ENCODE assay signal across 8 cellular contexts in genomic region chr9:21381752-21382339, GRCh38. TPM values are rescaled to one million over a fixed set of nuclear protein-coding genes. Genes with fewer than 3 reads are reported as not detected.
DNase-seq lines count a peak whose midpoint lies in the region; ATAC-seq lines count a peak whose summit lies in the region.

No MANE protein-coding gene starts in this region.

- POLR2A ChIA-PET in activated CD4-positive, alpha-beta T cell treated with anti-CD3 and anti-CD28 coated beads for 36 hours (lab: Charles Lee), result no interaction called here

- H3K4me1 Mint-ChIP-seq in activated CD4-positive, alpha-beta T cell treated with anti-CD3 and anti-CD28 coated beads for 36 hours, result peaks cover 13% of the 10 kb centered on the region

- H3K36me3 Mint-ChIP-seq in activated CD4-positive, alpha-beta T cell treated with anti-CD3 and anti-CD28 coated beads for 36 hours (ENCODE audit: low read depth), result no peaks in the 10 kb centered on the region

- no peaks in the 10 kb centered on the region for H3K9me3 Mint-ChIP-seq in activated CD4-positive, alpha-beta T cell treated with anti-CD3 and anti-CD28 coated beads for 36 hours (ENCODE audit: low read depth)

- CTCF ChIA-PET in activated CD4-positive, alpha-beta T cell treated with anti-CD3 and anti-CD28 coated beads for 36 hours (lab: Charles Lee), result interaction anchor here (0.8 to 3.5 kb wide), 5 partner anchors 10 to 56 kb away, joined by 3 to 18 read pairs (median 3); no protein-coding TSS in a partner anchor

- no peak overlapping the region for H3K4me3 Mint-ChIP-seq in activated CD4-positive, alpha-beta T cell treated with anti-CD3 and anti-CD28 coated beads for 36 hours

- H3K27me3 Mint-ChIP-seq in activated CD4-positive, alpha-beta T cell treated with anti-CD3 and anti-CD28 coated beads for 36 hours, result peaks cover 37% of the 10 kb centered on the region

- no peak overlapping the region for H3K27ac Mint-ChIP-seq in activated CD4-positive, alpha-beta T cell treated with anti-CD3 and anti-CD28 coated beads for 36 hours

- ATAC-seq in activated CD4-positive, alpha-beta T cell treated with anti-CD3 and anti-CD28 coated beads for 36 hours, result peak; percentile 90
- ATAC-seq in HG02642 (IDR thresholded peaks at IDR 0.05; ENCODE audit: poor library complexity, unreplicated experiment) (peak; percentile 98), left lobe of liver (peak; percentile 13)

- DNase-seq in activated CD4-positive, alpha-beta T cell treated with anti-CD3 and anti-CD28 coated beads for 36 hours, result peak; percentile 18
- DNase-seq in activated CD4-positive, alpha-beta T cell treated with anti-CD3 and anti-CD28 coated beads for 48 hours, result no peak
- DNase-seq in NCI-H187 (lab: John Stamatoyannopoulos, UW), result peak; percentile 8 to 12
- no peak for DNase-seq in left lobe of liver (ENCODE audit: low spot score)
- DNase-seq in COR-L47 (lab: John Stamatoyannopoulos, UW), result no peak
- DNase-seq in nucleus accumbens (lab: John Stamatoyannopoulos, UW), result no peak
- DNase-seq in inferior parietal cortex (ENCODE audit: extremely low spot score), result no peak

- intact Hi-C loops in activated CD4-positive, alpha-beta T cell treated with anti-CD3 and anti-CD28 coated beads for 36 hours (cut with DNase I, micrococcal nuclease), result loop anchor here (1.0 kb wide), 2 partner anchors 25 to 47 kb away; partner anchors contain the start of gene KLHL9 (in 1 of the 2)

RNA-seq across cellular contexts. Expression of gene IFNA2, which starts 3.4 kb away (rescaled TPM):
- not detected for total RNA-seq in activated CD4-positive, alpha-beta T cell treated with anti-CD3 and anti-CD28 coated beads for 36 hours
- total RNA-seq in left lobe of liver, result not detected

RNA-seq across cellular contexts. Expression of gene IFNA13, which starts 14.0 kb away (rescaled TPM):
- not detected for total RNA-seq in activated CD4-positive, alpha-beta T cell treated with anti-CD3 and anti-CD28 coated beads for 36 hours
- total RNA-seq in left lobe of liver, result not detected

RNA-seq across cellular contexts. Expression of gene IFNA8, which starts 27.1 kb away (rescaled TPM):
- not detected for total RNA-seq in activated CD4-positive, alpha-beta T cell treated with anti-CD3 and anti-CD28 coated beads for 36 hours
- not detected for total RNA-seq in left lobe of liver

RNA-seq across cellular contexts. Expression of gene IFNA6, which starts 31.2 kb away (rescaled TPM):
- total RNA-seq in activated CD4-positive, alpha-beta T cell treated with anti-CD3 and anti-CD28 coated beads for 36 hours, result not detected
- total RNA-seq in left lobe of liver, result not detected

RNA-seq across cellular contexts. Expression of gene KLHL9, which starts 46.6 kb away (rescaled TPM):
- total RNA-seq in activated CD4-positive, alpha-beta T cell treated with anti-CD3 and anti-CD28 coated beads for 36 hours, result 10 to 100 TPM; 11.7 to 14.7 TPM
- total RNA-seq in left lobe of liver, result 6.2 TPM

Comparison
In these comparisons a context has a peak if more than half of its experiments do, and no peak if none do; other contexts are left out.
1. DNase-seq: peak in activated CD4-positive, alpha-beta T cell treated with anti-CD3 and anti-CD28 coated beads for 36 hours (single experiment) and NCI-H187 (2 of 2); none in activated CD4-positive, alpha-beta T cell treated with anti-CD3 and anti-CD28 coated beads for 48 hours (single experiment), left lobe of liver (single experiment), COR-L47 (single experiment), nucleus accumbens (0 of 56) and inferior parietal cortex (single experiment).
2. ATAC-seq: peak in every context shown above with its lines; median percentile 98 in HG02642; 90 in activated CD4-positive, alpha-beta T cell treated with anti-CD3 and anti-CD28 coated beads for 36 hours; 13 in left lobe of liver.